In genomic region chr15:40493089-40493840, GRCh38 we compare ENCODE assay signal across 10 cellular contexts. TPM values are rescaled to one million over a fixed set of nuclear protein-coding genes. Genes with fewer than 3 reads are reported as not detected.
A peak's percentile ranks its signal among the peaks of the same experiment; 100 is the strongest.
DNase-seq lines count a peak whose midpoint lies in the region; ATAC-seq and TF ChIP-seq lines count a peak whose summit lies in the region.
"Had no signal": no experiment of that assay in that cellular context is flagged by ENCODE, and none has a peak within 500 bp of the region (broad histone marks: within the 10 kb centered on the region; RNA-seq: fewer than 3 reads in every experiment).

No MANE protein-coding gene starts in this region.

- POLR2A ChIA-PET in T-cell (lab: Charles Lee): no interaction called here

- no peaks in the 10 kb centered on the region for H3K9me3 Mint-ChIP-seq in T-cell

- TF ChIP-seq CTCF in HL-60 (IDR thresholded peaks at IDR 0.05; ENCODE audit: insufficient read depth, low read length): no peak

- peaks cover 16 to 18% (median 17%) of the 10 kb centered on the region in 3 donors for H3K4me1 Mint-ChIP-seq in T-cell

- CTCF ChIA-PET in T-cell (lab: Charles Lee): no interaction called here

- no peaks in the 10 kb centered on the region for H3K27me3 Mint-ChIP-seq in T-cell

- H3K4me3 Mint-ChIP-seq in T-cell: peak overlapping the region; percentile 1 to 39 (median 21)

- no peak overlapping the region for H3K27ac ChIP-seq in HL-60 (replicated peaks)
- H3K27ac ChIP-seq: ascending aorta had no signal

- H3K36me3 Mint-ChIP-seq in T-cell: no peaks in the 10 kb centered on the region

- H3K27me3 ChIP-seq in HL-60 (ENCODE audit: insufficient read depth, poor library complexity, severe bottlenecking): no peaks in the 10 kb centered on the region
- H3K27me3 ChIP-seq: ascending aorta had no signal

- ATAC-seq in T-cell (replicated peaks in 1 of 4): peak; percentile 62 to 90 (median 81)
- no peak for ATAC-seq in HG03039 (IDR thresholded peaks at IDR 0.05; ENCODE audit: unreplicated experiment)

- H3K27ac Mint-ChIP-seq in T-cell: peak overlapping the region; percentile 50 to 60

- peak; percentile 38 to 48 for DNase-seq in HL-60 (ENCODE audit: low read depth in 1 of 2, low spot score in 1 of 2)
- DNase-seq in T-cell: peak in 3 of 34 experiments; percentile 12 to 30 (median 12)
- peak; percentile 86 for DNase-seq in activated effector memory CD4-positive, alpha-beta T cell treated with anti-CD3 and anti-CD28 coated beads, Interleukin-2, amount 50 U/mL, for 16 hours
- DNase-seq in stimulated activated CD4-positive, alpha-beta T cell treated with anti-CD3 and anti-CD28 coated beads, Interleukin-2, amount 100 ng/mL, for 4 hours (ENCODE audit: low read depth): peak; percentile 65
- DNase-seq in epidermal melanocyte (ENCODE audit: insufficient read length, low spot score): no peak
- DNase-seq in GDM1 (lab: John Stamatoyannopoulos, UW): no peak
- no peak for DNase-seq in NCI-H1048 (lab: John Stamatoyannopoulos, UW)
- DNase-seq: NCI-H2029 had no signal

- no peak overlapping the region for H3K4me3 ChIP-seq in HL-60 (replicated peaks; ENCODE audit: insufficient read depth, low read length)
- H3K4me3 ChIP-seq: ascending aorta had no signal

RNA-seq across cellular contexts. Expression of gene CHST14, which starts 22.5 kb away (rescaled TPM):
- 10 to 100 TPM in 2 of 5 donors, 1 to 10 TPM in 3; 5.8 to 13.3 (median 9.9) TPM for total RNA-seq in T-cell

RNA-seq across cellular contexts. Expression of gene BAHD1, which starts 52.5 kb away (rescaled TPM):
- 10 to 100 TPM; 31.1 to 50.9 (median 48.1) TPM for total RNA-seq in T-cell

Comparison
In these comparisons a context has a peak if more than half of its experiments do, and no peak if none do; other contexts are left out.
1. DNase-seq: peak in HL-60 (2 of 2), activated effector memory CD4-positive, alpha-beta T cell treated with anti-CD3 and anti-CD28 coated beads, Interleukin-2, amount 50 U/mL, for 16 hours (single experiment) and stimulated activated CD4-positive, alpha-beta T cell treated with anti-CD3 and anti-CD28 coated beads, Interleukin-2, amount 100 ng/mL, for 4 hours (single experiment); none in epidermal melanocyte (single experiment), GDM1 (single experiment) and NCI-H1048 (single experiment).